In the genomic region with DNA sequence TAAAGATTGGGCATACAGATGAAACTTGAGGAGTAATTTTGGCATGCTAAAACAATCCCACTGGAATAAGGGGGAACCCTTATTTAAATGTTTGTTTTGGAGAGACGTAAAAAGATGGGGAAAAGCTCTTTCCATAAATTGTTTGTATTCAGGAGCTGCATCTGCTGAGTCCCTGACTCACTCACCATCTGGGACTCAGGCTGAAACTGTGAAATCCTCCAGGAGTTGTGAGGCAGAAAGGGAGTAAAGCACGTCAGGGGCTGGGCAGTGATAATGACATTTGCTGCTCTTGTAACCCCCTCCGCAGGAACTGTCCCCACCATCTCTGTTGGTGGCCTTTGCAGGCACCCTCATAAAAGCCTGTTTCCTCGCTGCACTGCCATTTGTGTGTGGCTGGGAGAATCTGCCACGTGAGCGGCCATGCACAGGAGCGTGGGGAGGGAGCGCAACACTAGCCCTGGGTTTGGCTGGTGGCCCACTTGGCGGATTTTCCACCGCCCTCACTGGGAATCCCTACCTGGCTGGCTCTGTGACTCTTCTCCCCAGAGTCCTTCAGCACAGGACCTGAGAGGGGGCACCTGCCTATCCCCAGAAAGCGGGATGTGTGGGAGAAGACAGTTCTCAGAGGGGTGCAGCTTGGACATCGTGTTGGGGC, we compare ENCODE assay signal across 1 cellular context.
TF ChIP-seq lines count a peak whose summit lies in the region.

No MANE protein-coding gene starts in this region.

TF ChIP-seq in IMR-90, 13 proteins besides CTCF, POLR2A, EP300 and RAD21:
- TF ChIP-seq CEBPB (IDR thresholded peaks at IDR 0.05; ENCODE audit: low read depth, low read length) (no peak), RFX5 (IDR thresholded peaks at IDR 0.05; ENCODE audit: low read depth, low read length) (no peak), MAZ (IDR thresholded peaks at IDR 0.05; ENCODE audit: borderline replicate concordance, low read depth, low read length) (no peak), CHD1 (IDR thresholded peaks at IDR 0.05; ENCODE audit: low read depth, low read length) (no peak), BHLHE40 (IDR thresholded peaks at IDR 0.05; ENCODE audit: low read depth, low read length) (no peak), SMC3 (IDR thresholded peaks at IDR 0.05; ENCODE audit: low read depth, low read length) (no peak), RCOR1 (IDR thresholded peaks at IDR 0.05; ENCODE audit: insufficient replicate concordance, low read length) (no peak), MAFK (IDR thresholded peaks at IDR 0.05; ENCODE audit: low read depth, low read length) (no peak)
- TF ChIP-seq, protein P1, sequence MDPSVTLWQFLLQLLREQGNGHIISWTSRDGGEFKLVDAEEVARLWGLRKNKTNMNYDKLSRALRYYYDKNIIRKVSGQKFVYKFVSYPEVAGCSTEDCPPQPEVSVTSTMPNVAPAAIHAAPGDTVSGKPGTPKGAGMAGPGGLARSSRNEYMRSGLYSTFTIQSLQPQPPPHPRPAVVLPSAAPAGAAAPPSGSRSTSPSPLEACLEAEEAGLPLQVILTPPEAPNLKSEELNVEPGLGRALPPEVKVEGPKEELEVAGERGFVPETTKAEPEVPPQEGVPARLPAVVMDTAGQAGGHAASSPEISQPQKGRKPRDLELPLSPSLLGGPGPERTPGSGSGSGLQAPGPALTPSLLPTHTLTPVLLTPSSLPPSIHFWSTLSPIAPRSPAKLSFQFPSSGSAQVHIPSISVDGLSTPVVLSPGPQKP (IDR thresholded peaks at IDR 0.05; ENCODE audit: borderline replicate concordance, low read depth, low read length) = no peak
- TF ChIP-seq, protein P2, sequence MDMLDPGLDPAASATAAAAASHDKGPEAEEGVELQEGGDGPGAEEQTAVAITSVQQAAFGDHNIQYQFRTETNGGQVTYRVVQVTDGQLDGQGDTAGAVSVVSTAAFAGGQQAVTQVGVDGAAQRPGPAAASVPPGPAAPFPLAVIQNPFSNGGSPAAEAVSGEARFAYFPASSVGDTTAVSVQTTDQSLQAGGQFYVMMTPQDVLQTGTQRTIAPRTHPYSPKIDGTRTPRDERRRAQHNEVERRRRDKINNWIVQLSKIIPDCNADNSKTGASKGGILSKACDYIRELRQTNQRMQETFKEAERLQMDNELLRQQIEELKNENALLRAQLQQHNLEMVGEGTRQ (IDR thresholded peaks at IDR 0.05; ENCODE audit: low read depth, low read length) = no peak
